Comparison of ENCODE assay signal across 16 cellular contexts in genomic region chr2:230471074-230471473, GRCh38. TPM values are rescaled to one million over a fixed set of nuclear protein-coding genes. Genes with fewer than 3 reads are reported as not detected.
DNase-seq lines count a peak whose midpoint lies in the region; ATAC-seq and TF ChIP-seq lines count a peak whose summit lies in the region.
"Had no signal": no experiment of that assay in that cellular context is flagged by ENCODE, and none has a peak within 500 bp of the region (broad histone marks: within the 10 kb centered on the region; RNA-seq: fewer than 3 reads in every experiment).

No MANE protein-coding gene starts in this region.

- POLR2A ChIA-PET in naive thymus-derived CD4-positive, alpha-beta T cell (lab: Charles Lee): interaction anchor here (1.1 kb wide), 1 partner anchor 28 kb away, joined by 3 read pairs; no protein-coding TSS in a partner anchor

- H3K4me3 Mint-ChIP-seq in T-helper 1 cell treated with Interleukin-12 subunit alpha and Interleukin-12 subunit beta and Interleukin-4 antibody, amounts not matched to agents 30 μg/mL and 1 μg/mL, for 36 hours: no peak overlapping the region
- peak overlapping the region in 3 of 10 donors; percentile 0 to 52 (median 33) for H3K4me3 Mint-ChIP-seq in naive thymus-derived CD4-positive, alpha-beta T cell

- CTCF ChIA-PET in naive thymus-derived CD4-positive, alpha-beta T cell (lab: Charles Lee): interaction anchor here (1.2 kb wide), 1 partner anchor 327 kb away, joined by 4 read pairs; no protein-coding TSS in a partner anchor

- ATAC-seq in HG03442 (IDR thresholded peaks at IDR 0.05; ENCODE audit: unreplicated experiment) (peak; percentile 48), GM19455 (IDR thresholded peaks at IDR 0.05; ENCODE audit: unreplicated experiment) (no peak)
- ATAC-seq in naive thymus-derived CD4-positive, alpha-beta T cell: no peak
- ATAC-seq: lower lobe of right lung had no signal

- H3K4me3 ChIP-seq in naive thymus-derived CD4-positive, alpha-beta T cell (ENCODE audit: low read length): no peak overlapping the region
- H3K4me3 ChIP-seq: lower lobe of right lung, PC-9, skin epidermis, thoracic aorta had no signal

- H3K9me3 ChIP-seq in naive thymus-derived CD4-positive, alpha-beta T cell (ENCODE audit: control insufficient read depth in 2 of 3, low read length in 3 of 3): no peaks in the 10 kb centered on the region
- H3K9me3 ChIP-seq: thoracic aorta had no signal

- peaks cover 76% of the 10 kb centered on the region for H3K36me3 Mint-ChIP-seq in T-helper 1 cell treated with Interleukin-12 subunit alpha and Interleukin-12 subunit beta and Interleukin-4 antibody, amounts not matched to agents 30 μg/mL and 1 μg/mL, for 36 hours (ENCODE audit: low read depth)
- peaks cover 26 to 74% (median 67%) of the 10 kb centered on the region in 5 donors for H3K36me3 Mint-ChIP-seq in naive thymus-derived CD4-positive, alpha-beta T cell

- peak overlapping the region; percentile 74 for H3K27ac Mint-ChIP-seq in T-helper 1 cell treated with Interleukin-12 subunit alpha and Interleukin-12 subunit beta and Interleukin-4 antibody, amounts not matched to agents 30 μg/mL and 1 μg/mL, for 36 hours
- H3K27ac Mint-ChIP-seq in naive thymus-derived CD4-positive, alpha-beta T cell: peak overlapping the region; percentile 4 to 92 (median 80)

- no peak for TF ChIP-seq CTCF in GM20000 (IDR thresholded peaks at IDR 0.05; ENCODE audit: extremely low read depth, missing control alignments)

- peaks cover 10 to 24% of the 10 kb centered on the region in 2 donors for H3K4me1 ChIP-seq in naive thymus-derived CD4-positive, alpha-beta T cell (ENCODE audit: control insufficient read depth in 2 of 2, insufficient read depth in 2 of 2, low read length in 2 of 2)
- H3K4me1 ChIP-seq: lower lobe of right lung had no signal

- H3K36me3 ChIP-seq in naive thymus-derived CD4-positive, alpha-beta T cell (ENCODE audit: control insufficient read depth in 2 of 3, insufficient read depth in 3 of 3, low read length in 3 of 3): peaks cover 16 to 56% (median 24%) of the 10 kb centered on the region in 3 experiments

- H3K9me3 Mint-ChIP-seq in T-helper 1 cell treated with Interleukin-12 subunit alpha and Interleukin-12 subunit beta and Interleukin-4 antibody, amounts not matched to agents 30 μg/mL and 1 μg/mL, for 36 hours: no peaks in the 10 kb centered on the region
- H3K9me3 Mint-ChIP-seq in naive thymus-derived CD4-positive, alpha-beta T cell: peaks cover 0 to 10% (median 0%) of the 10 kb centered on the region in 11 donors

- peak overlapping the region; percentile 22 for H3K27ac ChIP-seq in naive thymus-derived CD4-positive, alpha-beta T cell (ENCODE audit: low read depth, low read length)
- H3K27ac ChIP-seq: 22Rv1, lower lobe of right lung, PC-9, skin epidermis, thoracic aorta had no signal

- intact Hi-C loops in naive thymus-derived CD4-positive, alpha-beta T cell (cut with micrococcal nuclease): loop anchor here in 1 of 2 donors (5.0 to 10.0 kb wide), 2 partner anchors 141 to 324 kb away; no protein-coding TSS in a partner anchor

- DNase-seq in T-helper 1 cell (no peak), GM20000 (ENCODE audit: low spot score) (peak; percentile 40), NCI-H128 (lab: John Stamatoyannopoulos, UW; ENCODE audit: unreplicated experiment) (no peak), inferior parietal cortex (ENCODE audit: extremely low spot score) (no peak)
- no peak for DNase-seq in naive thymus-derived CD4-positive, alpha-beta T cell
- DNase-seq: activated CD8-positive, alpha-beta memory T cell treated with anti-CD3 and anti-CD28 coated beads for 24 hours; amniotic stem cell; DMS 273 treated with DMSO at 0.1 percent for 48 hours; lower lobe of right lung; PC-9 had no signal

- no peaks in the 10 kb centered on the region for H3K27me3 ChIP-seq in naive thymus-derived CD4-positive, alpha-beta T cell (ENCODE audit: control insufficient read depth in 2 of 2, insufficient read depth in 2 of 2, low read length in 2 of 2)

- peaks cover 42% of the 10 kb centered on the region for H3K4me1 Mint-ChIP-seq in T-helper 1 cell treated with Interleukin-12 subunit alpha and Interleukin-12 subunit beta and Interleukin-4 antibody, amounts not matched to agents 30 μg/mL and 1 μg/mL, for 36 hours (ENCODE audit: low read depth)
- peaks cover 23 to 65% (median 52%) of the 10 kb centered on the region in 7 donors for H3K4me1 Mint-ChIP-seq in naive thymus-derived CD4-positive, alpha-beta T cell

- no peaks in the 10 kb centered on the region for H3K27me3 Mint-ChIP-seq in T-helper 1 cell treated with Interleukin-12 subunit alpha and Interleukin-12 subunit beta and Interleukin-4 antibody, amounts not matched to agents 30 μg/mL and 1 μg/mL, for 36 hours (ENCODE audit: low read depth)
- no peaks in the 10 kb centered on the region for H3K27me3 Mint-ChIP-seq in naive thymus-derived CD4-positive, alpha-beta T cell

RNA-seq across cellular contexts. Expression of gene SP100, which starts 55.1 kb away (rescaled TPM):
- 100 to 1,000 TPM; 203 to 391 (median 214) TPM for total RNA-seq in naive thymus-derived CD4-positive, alpha-beta T cell
- polyA plus RNA-seq in naive thymus-derived CD4-positive, alpha-beta T cell: 100 to 1,000 TPM; 103 to 191 TPM
